In the genomic region with DNA sequence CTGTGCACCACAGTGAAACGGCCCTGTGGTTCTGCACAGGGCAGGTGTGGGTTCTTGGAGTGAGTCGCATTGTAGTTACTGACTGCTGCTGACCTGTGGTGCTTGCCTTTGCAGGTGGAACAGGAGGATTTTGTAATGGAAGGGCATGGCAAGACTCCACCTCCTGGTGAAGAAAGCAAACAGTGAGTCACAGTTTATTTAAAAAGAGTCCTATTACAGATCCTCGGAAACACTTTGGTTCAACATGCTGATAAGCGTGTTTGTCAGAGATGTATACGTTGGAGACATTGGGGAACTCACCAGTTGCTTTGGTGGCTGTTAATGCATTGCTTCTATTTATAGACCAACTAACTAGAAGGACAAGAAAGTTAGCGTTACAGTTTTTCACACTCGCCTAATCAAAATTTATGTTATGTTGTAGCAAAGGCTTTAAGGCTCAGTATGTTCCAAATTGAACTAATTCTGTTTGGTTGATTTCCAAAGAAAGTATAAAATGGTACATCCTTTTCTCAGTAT, we compare ENCODE assay signal across 1 cellular context.
TF ChIP-seq lines count a peak whose summit lies in the region.

No MANE protein-coding gene starts in this region.

TF ChIP-seq in HepG2, 621 proteins besides CTCF, POLR2A, EP300 and RAD21 (continues in another document):
- TF ChIP-seq FOXP4 (CRISPR knock-in tag; IDR thresholded peaks at IDR 0.05) (peak; percentile 87), ZNF451 (CRISPR knock-in tag; IDR thresholded peaks at IDR 0.05) (no peak), PHF5A (CRISPR knock-in tag; IDR thresholded peaks at IDR 0.05; ENCODE audit: low read depth, unreplicated experiment) (peak; percentile 34), NCOA2 (CRISPR knock-in tag; IDR thresholded peaks at IDR 0.05) (peak; percentile 69), DNMT3B (CRISPR knock-in tag; conservative IDR thresholded peaks at IDR 0.05) (0 out of 2 replicates have a peak, but pooled peaks have one; percentile 50), SP140L (CRISPR knock-in tag; IDR thresholded peaks at IDR 0.05; ENCODE audit: borderline replicate concordance) (no peak), GMEB2 (CRISPR knock-in tag; IDR thresholded peaks at IDR 0.05; ENCODE audit: low read depth) (no peak), BCL6 (CRISPR knock-in tag; IDR thresholded peaks at IDR 0.05) (peak; percentile 82), SYNCRIP (IDR thresholded peaks at IDR 0.05; ENCODE audit: insufficient read depth, low read depth, low read length) (no peak), BRF2 (CRISPR knock-in tag; IDR thresholded peaks at IDR 0.05) (no peak; the same call in 1 of the 2 replicates), FOSL1 (CRISPR knock-in tag; IDR thresholded peaks at IDR 0.05; ENCODE audit: borderline replicate concordance) (peak; percentile 99), ETV5 (CRISPR knock-in tag; IDR thresholded peaks at IDR 0.05; ENCODE audit: borderline replicate concordance) (peak; percentile 89), YEATS2 (CRISPR knock-in tag; IDR thresholded peaks at IDR 0.05; ENCODE audit: borderline replicate concordance) (peak; percentile 56; the same call in 1 of the 2 replicates), MNT (IDR thresholded peaks at IDR 0.05) (no peak), AHR (CRISPR knock-in tag; IDR thresholded peaks at IDR 0.05) (no peak), ZBTB1 (CRISPR knock-in tag; IDR thresholded peaks at IDR 0.05; ENCODE audit: borderline replicate concordance) (no peak), ZBTB39 (CRISPR knock-in tag; IDR thresholded peaks at IDR 0.05) (no peak), ZNF773 (CRISPR knock-in tag; IDR thresholded peaks at IDR 0.05; ENCODE audit: borderline replicate concordance) (no peak), ZNF441 (CRISPR knock-in tag; IDR thresholded peaks at IDR 0.05; ENCODE audit: borderline replicate concordance) (0 out of 2 replicates have a peak, but pooled peaks have one; percentile 24), MAFK (conservative IDR thresholded peaks at IDR 0.05 in 1 of 2, IDR thresholded peaks at IDR 0.05 in 1 of 2; ENCODE audit: low read length in 2 of 2) (0 out of 4 replicates have a peak, but pooled peaks of 1 of the 2 experiments have one; percentile 8), ZNF124 (CRISPR knock-in tag; IDR thresholded peaks at IDR 0.05) (no peak), FOXO1 (CRISPR knock-in tag; IDR thresholded peaks at IDR 0.05) (peak; percentile 80), TEAD3 (CRISPR knock-in tag; optimal IDR thresholded peaks at IDR 0.05; ENCODE audit: borderline replicate concordance) (peak; percentile 67), POLR2G (IDR thresholded peaks at IDR 0.05; ENCODE audit: low read depth, low read length) (no peak)
- TF ChIP-seq, protein P1, sequence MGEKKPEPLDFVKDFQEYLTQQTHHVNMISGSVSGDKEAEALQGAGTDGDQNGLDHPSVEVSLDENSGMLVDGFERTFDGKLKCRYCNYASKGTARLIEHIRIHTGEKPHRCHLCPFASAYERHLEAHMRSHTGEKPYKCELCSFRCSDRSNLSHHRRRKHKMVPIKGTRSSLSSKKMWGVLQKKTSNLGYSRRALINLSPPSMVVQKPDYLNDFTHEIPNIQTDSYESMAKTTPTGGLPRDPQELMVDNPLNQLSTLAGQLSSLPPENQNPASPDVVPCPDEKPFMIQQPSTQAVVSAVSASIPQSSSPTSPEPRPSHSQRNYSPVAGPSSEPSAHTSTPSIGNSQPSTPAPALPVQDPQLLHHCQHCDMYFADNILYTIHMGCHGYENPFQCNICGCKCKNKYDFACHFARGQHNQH (CRISPR knock-in tag; IDR thresholded peaks at IDR 0.05), result peak; percentile 90
- TF ChIP-seq, protein P2, sequence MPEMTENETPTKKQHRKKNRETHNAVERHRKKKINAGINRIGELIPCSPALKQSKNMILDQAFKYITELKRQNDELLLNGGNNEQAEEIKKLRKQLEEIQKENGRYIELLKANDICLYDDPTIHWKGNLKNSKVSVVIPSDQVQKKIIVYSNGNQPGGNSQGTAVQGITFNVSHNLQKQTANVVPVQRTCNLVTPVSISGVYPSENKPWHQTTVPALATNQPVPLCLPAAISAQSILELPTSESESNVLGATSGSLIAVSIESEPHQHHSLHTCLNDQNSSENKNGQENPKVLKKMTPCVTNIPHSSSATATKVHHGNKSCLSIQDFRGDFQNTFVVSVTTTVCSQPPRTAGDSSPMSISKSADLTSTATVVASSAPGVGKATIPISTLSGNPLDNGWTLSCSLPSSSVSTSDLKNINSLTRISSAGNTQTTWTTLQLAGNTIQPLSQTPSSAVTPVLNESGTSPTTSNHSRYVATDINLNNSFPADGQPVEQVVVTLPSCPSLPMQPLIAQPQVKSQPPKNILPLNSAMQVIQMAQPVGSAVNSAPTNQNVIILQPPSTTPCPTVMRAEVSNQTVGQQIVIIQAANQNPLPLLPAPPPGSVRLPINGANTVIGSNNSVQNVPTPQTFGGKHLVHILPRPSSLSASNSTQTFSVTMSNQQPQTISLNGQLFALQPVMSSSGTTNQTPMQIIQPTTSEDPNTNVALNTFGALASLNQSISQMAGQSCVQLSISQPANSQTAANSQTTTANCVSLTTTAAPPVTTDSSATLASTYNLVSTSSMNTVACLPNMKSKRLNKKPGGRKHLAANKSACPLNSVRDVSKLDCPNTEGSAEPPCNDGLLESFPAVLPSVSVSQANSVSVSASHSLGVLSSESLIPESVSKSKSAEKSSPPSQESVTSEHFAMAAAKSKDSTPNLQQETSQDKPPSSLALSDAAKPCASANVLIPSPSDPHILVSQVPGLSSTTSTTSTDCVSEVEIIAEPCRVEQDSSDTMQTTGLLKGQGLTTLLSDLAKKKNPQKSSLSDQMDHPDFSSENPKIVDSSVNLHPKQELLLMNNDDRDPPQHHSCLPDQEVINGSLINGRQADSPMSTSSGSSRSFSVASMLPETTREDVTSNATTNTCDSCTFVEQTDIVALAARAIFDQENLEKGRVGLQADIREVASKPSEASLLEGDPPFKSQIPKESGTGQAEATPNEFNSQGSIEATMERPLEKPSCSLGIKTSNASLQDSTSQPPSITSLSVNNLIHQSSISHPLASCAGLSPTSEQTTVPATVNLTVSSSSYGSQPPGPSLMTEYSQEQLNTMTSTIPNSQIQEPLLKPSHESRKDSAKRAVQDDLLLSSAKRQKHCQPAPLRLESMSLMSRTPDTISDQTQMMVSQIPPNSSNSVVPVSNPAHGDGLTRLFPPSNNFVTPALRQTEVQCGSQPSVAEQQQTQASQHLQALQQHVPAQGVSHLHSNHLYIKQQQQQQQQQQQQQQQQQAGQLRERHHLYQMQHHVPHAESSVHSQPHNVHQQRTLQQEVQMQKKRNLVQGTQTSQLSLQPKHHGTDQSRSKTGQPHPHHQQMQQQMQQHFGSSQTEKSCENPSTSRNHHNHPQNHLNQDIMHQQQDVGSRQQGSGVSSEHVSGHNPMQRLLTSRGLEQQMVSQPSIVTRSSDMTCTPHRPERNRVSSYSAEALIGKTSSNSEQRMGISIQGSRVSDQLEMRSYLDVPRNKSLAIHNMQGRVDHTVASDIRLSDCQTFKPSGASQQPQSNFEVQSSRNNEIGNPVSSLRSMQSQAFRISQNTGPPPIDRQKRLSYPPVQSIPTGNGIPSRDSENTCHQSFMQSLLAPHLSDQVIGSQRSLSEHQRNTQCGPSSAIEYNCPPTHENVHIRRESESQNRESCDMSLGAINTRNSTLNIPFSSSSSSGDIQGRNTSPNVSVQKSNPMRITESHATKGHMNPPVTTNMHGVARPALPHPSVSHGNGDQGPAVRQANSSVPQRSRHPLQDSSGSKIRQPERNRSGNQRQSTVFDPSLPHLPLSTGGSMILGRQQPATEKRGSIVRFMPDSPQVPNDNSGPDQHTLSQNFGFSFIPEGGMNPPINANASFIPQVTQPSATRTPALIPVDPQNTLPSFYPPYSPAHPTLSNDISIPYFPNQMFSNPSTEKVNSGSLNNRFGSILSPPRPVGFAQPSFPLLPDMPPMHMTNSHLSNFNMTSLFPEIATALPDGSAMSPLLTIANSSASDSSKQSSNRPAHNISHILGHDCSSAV (CRISPR knock-in tag; IDR thresholded peaks at IDR 0.05; ENCODE audit: borderline replicate concordance), result no peak
- TF ChIP-seq, protein P3, sequence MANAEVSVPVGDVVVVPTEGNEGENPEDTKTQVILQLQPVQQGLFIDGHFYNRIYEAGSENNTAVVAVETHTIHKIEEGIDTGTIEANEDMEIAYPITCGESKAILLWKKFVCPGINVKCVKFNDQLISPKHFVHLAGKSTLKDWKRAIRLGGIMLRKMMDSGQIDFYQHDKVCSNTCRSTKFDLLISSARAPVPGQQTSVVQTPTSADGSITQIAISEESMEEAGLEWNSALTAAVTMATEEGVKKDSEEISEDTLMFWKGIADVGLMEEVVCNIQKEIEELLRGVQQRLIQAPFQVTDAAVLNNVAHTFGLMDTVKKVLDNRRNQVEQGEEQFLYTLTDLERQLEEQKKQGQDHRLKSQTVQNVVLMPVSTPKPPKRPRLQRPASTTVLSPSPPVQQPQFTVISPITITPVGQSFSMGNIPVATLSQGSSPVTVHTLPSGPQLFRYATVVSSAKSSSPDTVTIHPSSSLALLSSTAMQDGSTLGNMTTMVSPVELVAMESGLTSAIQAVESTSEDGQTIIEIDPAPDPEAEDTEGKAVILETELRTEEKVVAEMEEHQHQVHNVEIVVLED (CRISPR knock-in tag; IDR thresholded peaks at IDR 0.05; ENCODE audit: borderline replicate concordance), result 0 out of 2 replicates have a peak, but pooled peaks have one; percentile 22
